Comparison of ENCODE assay signal across 8 cellular contexts in the genomic region with DNA sequence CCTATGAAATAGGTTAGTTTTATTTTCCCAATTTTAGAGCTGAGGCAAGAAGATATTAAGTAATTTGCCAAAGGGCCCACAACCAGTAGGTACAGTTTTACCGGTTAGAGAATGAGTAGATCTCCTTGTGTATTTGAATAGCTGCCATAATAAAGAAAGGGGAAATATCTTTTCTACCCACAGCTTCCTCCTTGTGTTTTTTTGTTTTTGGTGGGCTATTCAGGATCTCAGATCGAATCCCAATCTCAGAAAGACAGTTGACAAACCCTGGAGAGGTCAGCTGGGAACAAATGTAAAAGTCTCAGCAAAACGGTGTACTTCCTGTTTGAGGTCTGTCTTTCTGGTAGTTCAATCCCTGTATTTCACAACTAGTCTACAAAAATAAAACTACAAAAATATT. TPM values are rescaled to one million over a fixed set of nuclear protein-coding genes. Genes with fewer than 3 reads are reported as not detected.
A peak's percentile ranks its signal among the peaks of the same experiment; 100 is the strongest.
DNase-seq lines count a peak whose midpoint lies in the region; ATAC-seq and TF ChIP-seq lines count a peak whose summit lies in the region.

No MANE protein-coding gene starts in this region.

- H2AFZ ChIP-seq in MM.1S (ENCODE audit: low read length) = no peak overlapping the region

- no peaks in the 10 kb centered on the region for H3K9me3 Mint-ChIP-seq in progenitor cell of endocrine pancreas (ENCODE audit: low read depth)

- no peaks in the 10 kb centered on the region for H4K20me1 ChIP-seq in MM.1S (ENCODE audit: insufficient read depth, low read length)

- H3K27me3 ChIP-seq in breast epithelium = no peaks in the 10 kb centered on the region
- no peaks in the 10 kb centered on the region for H3K27me3 ChIP-seq in MM.1S (replicated peaks; ENCODE audit: insufficient read depth, low read length)

- ATAC-seq in GM19452 (IDR thresholded peaks at IDR 0.05; ENCODE audit: unreplicated experiment) = peak; percentile 45
- peak; percentile 26 for ATAC-seq in HG03378 (IDR thresholded peaks at IDR 0.05; ENCODE audit: unreplicated experiment)

- TF ChIP-seq POLR2A in breast epithelium (IDR thresholded peaks at IDR 0.05) = no peak

- intact Hi-C loops in breast epithelium (cut with DNase I; ENCODE audit: low total_unique reads) = no loop called here

- H3K36me3 ChIP-seq in breast epithelium = no peaks in the 10 kb centered on the region
- no peaks in the 10 kb centered on the region for H3K36me3 ChIP-seq in MM.1S (replicated peaks; ENCODE audit: insufficient read depth, low read length)

- H3K27me3 Mint-ChIP-seq in progenitor cell of endocrine pancreas = no peaks in the 10 kb centered on the region

- H3K27ac ChIP-seq in breast epithelium (peak overlapping the region; percentile 76 to 81), MM.1S (ENCODE audit: low read length) (no peak overlapping the region)

- H3K79me2 ChIP-seq in MM.1S (ENCODE audit: low read length) = no peaks in the 10 kb centered on the region

- H3F3A ChIP-seq in MM.1S (ENCODE audit: insufficient read depth, low read length) = no peaks in the 10 kb centered on the region

- H3K36me3 Mint-ChIP-seq in progenitor cell of endocrine pancreas (ENCODE audit: insufficient read depth) = no peaks in the 10 kb centered on the region

- H3K9me3 ChIP-seq in breast epithelium (no peaks in the 10 kb centered on the region), MM.1S (replicated peaks; ENCODE audit: insufficient read depth, low read length) (no peaks in the 10 kb centered on the region)

- DNase-seq in breast epithelium (ENCODE audit: low spot score in 2 of 2) (no peak), progenitor cell of endocrine pancreas (ENCODE audit: low spot score, unreplicated experiment) (no peak), NCI-H774 (lab: John Stamatoyannopoulos, UW) (no peak), GM03348 (ENCODE audit: low spot score) (no peak), amygdala (lab: John Stamatoyannopoulos, UW) (no peak), MM.1S (no peak)

- H3K4me1 ChIP-seq in breast epithelium = peaks cover 0 to 6% of the 10 kb centered on the region in 2 donors
- H3K4me1 ChIP-seq in MM.1S (ENCODE audit: low read length) = no peaks in the 10 kb centered on the region

- TF ChIP-seq CTCF in breast epithelium (IDR thresholded peaks at IDR 0.05) = no peak
- TF ChIP-seq CTCF in progenitor cell of endocrine pancreas (IDR thresholded peaks at IDR 0.05; ENCODE audit: unreplicated experiment) = no peak
- no peak for TF ChIP-seq CTCF in MM.1S (IDR thresholded peaks at IDR 0.05; ENCODE audit: low read length)

- no peaks in the 10 kb centered on the region for H3K9me2 ChIP-seq in MM.1S (replicated peaks; ENCODE audit: insufficient read depth, low read length)

- H3K27ac Mint-ChIP-seq in progenitor cell of endocrine pancreas = peak overlapping the region; percentile 71

- no peak overlapping the region for H3K4me3 ChIP-seq in breast epithelium
- H3K4me3 ChIP-seq in MM.1S (ENCODE audit: low read length) = no peak overlapping the region

- peaks cover 5% of the 10 kb centered on the region for H3K4me1 Mint-ChIP-seq in progenitor cell of endocrine pancreas (ENCODE audit: low read depth)

- H3K9ac ChIP-seq in MM.1S (ENCODE audit: low read length) = no peak overlapping the region

- H3K4me3 Mint-ChIP-seq in progenitor cell of endocrine pancreas (ENCODE audit: low read depth) = no peak overlapping the region

- H3K4me2 ChIP-seq in MM.1S (ENCODE audit: low read depth, low read length) = no peak overlapping the region

RNA-seq across cellular contexts. Expression of a gene that starts 11.8 kb away (rescaled TPM):
- total RNA-seq in breast epithelium = 10 to 100 TPM; 13.9 to 24.4 (median 18.7) TPM
- 28.2 and 28.5 TPM in 2 replicates for total RNA-seq in progenitor cell of endocrine pancreas

RNA-seq across cellular contexts. Expression of a gene that starts 12.1 kb away (rescaled TPM):
- total RNA-seq in breast epithelium (10 to 100 TPM; 23.3 to 41.0 (median 36.8) TPM), progenitor cell of endocrine pancreas (26.9 and 29.3 TPM in 2 replicates)

RNA-seq across cellular contexts. Expression of a gene that starts 42.2 kb away (rescaled TPM):
- total RNA-seq in breast epithelium = 10 to 100 TPM; 32.0 to 46.2 (median 39.1) TPM
- 33.0 and 36.6 TPM in 2 replicates for total RNA-seq in progenitor cell of endocrine pancreas

RNA-seq across cellular contexts. Expression of a gene that starts 42.3 kb away (rescaled TPM):
- total RNA-seq in breast epithelium = 10 to 100 TPM; 14.2 to 23.1 (median 18.4) TPM
- total RNA-seq in progenitor cell of endocrine pancreas = 33.6 and 35.1 TPM in 2 replicates
